Comparison of ENCODE assay signal across 15 cellular contexts in genomic region chr5:137802282-137803210, GRCh38. TPM values are rescaled to one million over a fixed set of nuclear protein-coding genes. Genes with fewer than 3 reads are reported as not detected.
DNase-seq lines count a peak whose midpoint lies in the region; ATAC-seq, FAIRE-seq and TF ChIP-seq lines count a peak whose summit lies in the region.
"Had no signal": no experiment of that assay in that cellular context is flagged by ENCODE, and none has a peak within 500 bp of the region (broad histone marks: within the 10 kb centered on the region; RNA-seq: fewer than 3 reads in every experiment).

No MANE protein-coding gene starts in this region.

- CTCF ChIA-PET in activated CD4-positive, alpha-beta memory T cell treated with anti-CD3 and anti-CD28 coated beads, Interleukin-2, amount 10 ng/mL, durations not matched to agents 7 days and 5 days (lab: Charles Lee) = interaction anchor here (1.0 kb wide), 1 partner anchor 24 kb away, joined by 3 read pairs; no protein-coding TSS in a partner anchor

- FAIRE-seq in keratinocyte (lab: Jason Lieb, UNC) = peak; percentile 34

- no peaks in the 10 kb centered on the region for H3K4me1 Mint-ChIP-seq in nephron progenitor cell
- H3K4me1 Mint-ChIP-seq in activated CD4-positive, alpha-beta memory T cell treated with anti-CD3 and anti-CD28 coated beads, Interleukin-2, amount 10 ng/mL, durations not matched to agents 7 days and 5 days = no peaks in the 10 kb centered on the region
- H3K4me1 Mint-ChIP-seq: CD4-positive, CD25-positive, alpha-beta regulatory T cell had no signal

- H3K27me3 ChIP-seq in body of pancreas (no peaks in the 10 kb centered on the region), keratinocyte (ENCODE audit: control insufficient read depth, extremely low read depth, insufficient read depth, low read length) (no peaks in the 10 kb centered on the region), thoracic aorta (replicated peaks; ENCODE audit: insufficient read depth) (no peaks in the 10 kb centered on the region), foreskin keratinocyte (no peaks in the 10 kb centered on the region)

- H3K9me3 ChIP-seq in body of pancreas (no peaks in the 10 kb centered on the region), keratinocyte (ENCODE audit: control insufficient read depth, low read depth, low read length) (no peaks in the 10 kb centered on the region), thoracic aorta (no peaks in the 10 kb centered on the region)
- H3K9me3 ChIP-seq: Caco-2 had no signal

- no peak overlapping the region for H2AFZ ChIP-seq in keratinocyte (ENCODE audit: control insufficient read depth, low read length)

- dilution Hi-C loops in keratinocyte (cut with MboI; ENCODE audit: extremely low pct_ligation_motif_present, low sequenced_read_pairs) = no loop called here

- peak overlapping the region; percentile 18 for H3K27ac Mint-ChIP-seq in nephron progenitor cell
- no peak overlapping the region for H3K27ac Mint-ChIP-seq in activated CD4-positive, alpha-beta memory T cell treated with anti-CD3 and anti-CD28 coated beads, Interleukin-2, amount 10 ng/mL, durations not matched to agents 7 days and 5 days
- H3K27ac Mint-ChIP-seq: B cell had no signal

- no peak overlapping the region for H3K4me3 Mint-ChIP-seq in nephron progenitor cell
- no peak overlapping the region for H3K4me3 Mint-ChIP-seq in activated CD4-positive, alpha-beta memory T cell treated with anti-CD3 and anti-CD28 coated beads, Interleukin-2, amount 10 ng/mL, durations not matched to agents 7 days and 5 days
- H3K4me3 Mint-ChIP-seq: B cell; CD4-positive, CD25-positive, alpha-beta regulatory T cell had no signal

- H3K9ac ChIP-seq in keratinocyte (ENCODE audit: control insufficient read depth, extremely low read depth, insufficient read depth, low read length) = no peak overlapping the region

- POLR2A ChIA-PET in activated CD4-positive, alpha-beta memory T cell treated with anti-CD3 and anti-CD28 coated beads, Interleukin-2, amount 10 ng/mL, durations not matched to agents 7 days and 5 days (lab: Charles Lee) = no interaction called here

- no peaks in the 10 kb centered on the region for H3K79me2 ChIP-seq in keratinocyte (ENCODE audit: control insufficient read depth, insufficient read depth, low read length)

- no peaks in the 10 kb centered on the region for H4K20me1 ChIP-seq in keratinocyte (ENCODE audit: control insufficient read depth, extremely low read depth, insufficient read depth, low read length)

- H3K27me3 Mint-ChIP-seq in nephron progenitor cell (ENCODE audit: low read depth, poor library complexity) = peaks cover 14% of the 10 kb centered on the region
- H3K27me3 Mint-ChIP-seq in activated CD4-positive, alpha-beta memory T cell treated with anti-CD3 and anti-CD28 coated beads, Interleukin-2, amount 10 ng/mL, durations not matched to agents 7 days and 5 days = peaks cover 4% of the 10 kb centered on the region
- H3K27me3 Mint-ChIP-seq: B cell; CD4-positive, CD25-positive, alpha-beta regulatory T cell had no signal

- H3K36me3 Mint-ChIP-seq in nephron progenitor cell (ENCODE audit: low read depth) = no peaks in the 10 kb centered on the region
- no peaks in the 10 kb centered on the region for H3K36me3 Mint-ChIP-seq in activated CD4-positive, alpha-beta memory T cell treated with anti-CD3 and anti-CD28 coated beads, Interleukin-2, amount 10 ng/mL, durations not matched to agents 7 days and 5 days (ENCODE audit: low read depth)
- H3K36me3 Mint-ChIP-seq: CD4-positive, CD25-positive, alpha-beta regulatory T cell had no signal

- TF ChIP-seq POLR2A in body of pancreas (IDR thresholded peaks at IDR 0.05) = no peak

- 35 to 42% methylated on average over 6 of the region's 6 CpGs for WGBS in body of pancreas, 2 donors

- ATAC-seq in body of pancreas (peak; percentile 53), thoracic aorta (ENCODE audit: insufficient number of reproducible peaks, low FRiP score, low read depth) (peak; percentile 28), foreskin keratinocyte (no peak), HG02763 (IDR thresholded peaks at IDR 0.05; ENCODE audit: unreplicated experiment) (no peak)
- ATAC-seq: PC-3 had no signal

- TF ChIP-seq CTCF in body of pancreas (IDR thresholded peaks at IDR 0.05) = no peak
- TF ChIP-seq CTCF in keratinocyte (optimal IDR thresholded peaks at IDR 0.05 in 1 of 3, IDR thresholded peaks at IDR 0.05 in 1 of 3, conservative IDR thresholded peaks at IDR 0.05 in 1 of 3; ENCODE audit: extremely low read depth in 1 of 3, insufficient read depth in 2 of 3, low read length in 3 of 3) = no peak
- TF ChIP-seq CTCF in nephron progenitor cell (IDR thresholded peaks at IDR 0.05) = no peak
- no peak for TF ChIP-seq CTCF in thoracic aorta (IDR thresholded peaks at IDR 0.05)
- no peak for TF ChIP-seq CTCF in foreskin keratinocyte (conservative IDR thresholded peaks at IDR 0.05)

- no peak overlapping the region for H3K4me3 ChIP-seq in body of pancreas
- no peak overlapping the region for H3K4me3 ChIP-seq in keratinocyte (ENCODE audit: control insufficient read depth in 2 of 3, extremely low read depth in 1 of 3, insufficient read depth in 2 of 3, low read depth in 1 of 3, low read length in 3 of 3)
- no peak overlapping the region for H3K4me3 ChIP-seq in thoracic aorta

- no peak overlapping the region for H3K27ac ChIP-seq in body of pancreas
- no peak overlapping the region for H3K27ac ChIP-seq in keratinocyte (ENCODE audit: control insufficient read depth, insufficient read depth, low read length)
- H3K27ac ChIP-seq in thoracic aorta = no peak overlapping the region
- no peak overlapping the region for H3K27ac ChIP-seq in foreskin keratinocyte

- no peaks in the 10 kb centered on the region for H3K9me3 Mint-ChIP-seq in nephron progenitor cell
- H3K9me3 Mint-ChIP-seq in activated CD4-positive, alpha-beta memory T cell treated with anti-CD3 and anti-CD28 coated beads, Interleukin-2, amount 10 ng/mL, durations not matched to agents 7 days and 5 days = no peaks in the 10 kb centered on the region
- H3K9me3 Mint-ChIP-seq: CD4-positive, CD25-positive, alpha-beta regulatory T cell had no signal

- DNase-seq in body of pancreas = peak in 1 of 4 donors; percentile 5
- DNase-seq in keratinocyte (ENCODE audit: low read depth, low spot score) = no peak
- no peak for DNase-seq in nephron progenitor cell
- DNase-seq in thoracic aorta (ENCODE audit: low spot score) = no peak
- no peak for DNase-seq in foreskin keratinocyte
- no peak for DNase-seq in activated CD4-positive, alpha-beta memory T cell treated with anti-CD3 and anti-CD28 coated beads, Interleukin-2, amount 10 ng/mL, durations not matched to agents 7 days and 5 days
- DNase-seq: Caco-2; CD4-positive, CD25-positive, alpha-beta regulatory T cell; KG1; NCI-H1436; NCI-H2029 treated with DMSO at 0.1 percent for 48 hours; NCI-H748 treated with DMSO at 0.1 percent for 48 hours; PC-3 had no signal

- no peak overlapping the region for H3K4me2 ChIP-seq in keratinocyte (ENCODE audit: control insufficient read depth, extremely low read depth, insufficient read depth, low read depth, low read length)

- H3K4me1 ChIP-seq in body of pancreas = peaks cover 13% of the 10 kb centered on the region
- no peaks in the 10 kb centered on the region for H3K4me1 ChIP-seq in keratinocyte (ENCODE audit: control insufficient read depth, extremely low read depth, insufficient read depth, low read length)
- no peaks in the 10 kb centered on the region for H3K4me1 ChIP-seq in thoracic aorta (ENCODE audit: control insufficient read depth in 1 of 2, low read depth in 2 of 2)
- H3K4me1 ChIP-seq in foreskin keratinocyte = no peaks in the 10 kb centered on the region
- H3K4me1 ChIP-seq: Caco-2 had no signal

- H3K9me1 ChIP-seq in keratinocyte (ENCODE audit: control insufficient read depth, extremely low read depth, insufficient read depth, low read length) = no peaks in the 10 kb centered on the region

- H3K36me3 ChIP-seq in body of pancreas (replicated peaks in 1 of 2; ENCODE audit: insufficient read depth in 1 of 2, low read depth in 2 of 2) = no peaks in the 10 kb centered on the region
- no peaks in the 10 kb centered on the region for H3K36me3 ChIP-seq in keratinocyte (ENCODE audit: control insufficient read depth in 2 of 2, extremely low read depth in 1 of 2, insufficient read depth in 2 of 2, low read length in 2 of 2)
- H3K36me3 ChIP-seq in thoracic aorta = no peaks in the 10 kb centered on the region

- intact Hi-C loops in body of pancreas (cut with DNase I) = no loop called here

RNA-seq across cellular contexts. Expression of gene HNRNPA0, which starts 48.4 kb away (rescaled TPM):
- total RNA-seq in body of pancreas (1 to 10 TPM; 7.3 TPM), thoracic aorta (10 to 100 TPM in 1 of 2 donors, 1 to 10 TPM in 1; 9.3 to 14.9 TPM), foreskin keratinocyte (18.0 and 21.7 TPM in 2 replicates)
- polyA plus RNA-seq in keratinocyte (8.4 to 11.6 TPM (median 11.4 TPM) in 3 replicates), foreskin keratinocyte (28.2 and 30.0 TPM in 2 replicates)
- 5.8 TPM for polyA plus RNA-seq in keratinocyte (2011; ENCODE audit: low read depth)
- 6.0 and 6.7 TPM in 2 replicates for polyA plus RNA-seq in keratinocyte (2011; cell fraction: cytosol; rRNA removed)
- polyA plus RNA-seq in keratinocyte (2011; cell fraction: nucleus; rRNA removed) = 7.3 TPM in 2 replicates
- 12.5 and 21.3 TPM in 2 replicates for polyA plus RNA-seq in keratinocyte (2012; ENCODE audit: low replicate concordance)
- 3.9 to 5.0 TPM (median 4.8 TPM) in 3 replicates for polyA minus RNA-seq in keratinocyte
- polyA minus RNA-seq in keratinocyte (2011; cell fraction: cytosol; rRNA and poly(A)+ RNA removed) = 23.2 TPM
- polyA minus RNA-seq in keratinocyte (2011; cell fraction: nucleus; rRNA and poly(A)+ RNA removed) = 4.3 and 7.1 TPM in 2 replicates
- 10 to 100 TPM; 24.0 to 24.6 TPM for total RNA-seq in activated CD4-positive, alpha-beta memory T cell treated with anti-CD3 and anti-CD28 coated beads, Interleukin-2, amount 10 ng/mL, durations not matched to agents 7 days and 5 days

Comparison
In these comparisons a context has a peak if more than half of its experiments do, and no peak if none do; other contexts are left out.
1. ATAC-seq: peak in body of pancreas (single experiment) and thoracic aorta (single experiment); none in foreskin keratinocyte (single experiment) and HG02763 (single experiment).